ENCODE assay signal across 9 cellular contexts in the genomic region with DNA sequence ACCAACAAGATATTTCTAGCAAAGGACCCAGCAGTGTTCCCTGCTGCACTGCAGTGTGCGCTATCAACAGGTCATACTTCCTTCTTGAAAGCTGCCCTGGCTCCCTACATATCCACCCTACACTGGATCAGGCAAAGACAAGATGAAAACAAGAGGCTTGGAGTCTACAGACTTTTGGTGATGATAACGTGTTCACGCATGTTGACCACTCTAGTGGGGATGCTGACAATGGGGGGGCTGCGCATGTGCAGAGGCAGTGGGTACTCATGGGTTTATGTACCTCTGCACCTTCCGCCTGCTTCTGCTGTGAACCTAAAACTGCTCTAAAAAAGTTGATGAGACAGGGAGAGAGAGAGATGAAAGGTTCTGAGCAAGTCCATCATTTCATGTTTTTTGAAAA. TPM values are rescaled to one million over a fixed set of nuclear protein-coding genes. Genes with fewer than 3 reads are reported as not detected.
DNase-seq lines count a peak whose midpoint lies in the region; ATAC-seq lines count a peak whose summit lies in the region.
"Had no signal": no experiment of that assay in that cellular context is flagged by ENCODE, and none has a peak within 500 bp of the region (broad histone marks: within the 10 kb centered on the region; RNA-seq: fewer than 3 reads in every experiment).

No MANE protein-coding gene starts in this region.

- no peak for DNase-seq in activated CD4-positive, alpha-beta T cell treated with anti-CD3 and anti-CD28 coated beads for 36 hours
- no peak for DNase-seq in activated CD4-positive, alpha-beta T cell treated with anti-CD3 and anti-CD28 coated beads, Interleukin-2, amount 50 U/mL, for 48 hours
- DNase-seq in stimulated activated naive CD8-positive, alpha-beta T cell treated with anti-CD3 and anti-CD28 coated beads, Interleukin-15, amount 100 ng/mL, for 72 hours = no peak
- DNase-seq in NCI-H774 (lab: John Stamatoyannopoulos, UW) = no peak
- DNase-seq: NCI-H2081 treated with DMSO at 0.1 percent for 48 hours had no signal

- H3K36me3 ChIP-seq in iPS-18a (ENCODE audit: control insufficient read depth, low read depth, low read length) = peaks cover 80% of the 10 kb centered on the region

- no peaks in the 10 kb centered on the region for H3K9me3 Mint-ChIP-seq in activated CD4-positive, alpha-beta T cell treated with anti-CD3 and anti-CD28 coated beads for 36 hours (ENCODE audit: low read depth)
- H3K9me3 Mint-ChIP-seq in activated T-helper 17 cell treated with anti-CD3 and anti-CD28 coated beads, Interleukin-2, amount 50 U/mL, for 72 hours = no peaks in the 10 kb centered on the region
- no peaks in the 10 kb centered on the region for H3K9me3 Mint-ChIP-seq in stimulated activated naive CD8-positive, alpha-beta T cell treated with anti-CD3 and anti-CD28 coated beads, Interleukin-15, amount 100 ng/mL, for 72 hours

- peaks cover 37% of the 10 kb centered on the region for H3K4me1 ChIP-seq in iPS-18a (ENCODE audit: control insufficient read depth, low read depth, low read length)

- H3K4me3 Mint-ChIP-seq in activated CD4-positive, alpha-beta T cell treated with anti-CD3 and anti-CD28 coated beads for 36 hours = peak overlapping the region; percentile 90
- H3K4me3 Mint-ChIP-seq in activated T-helper 17 cell treated with anti-CD3 and anti-CD28 coated beads, Interleukin-2, amount 50 U/mL, for 72 hours = peak overlapping the region; percentile 89
- H3K4me3 Mint-ChIP-seq in stimulated activated naive CD8-positive, alpha-beta T cell treated with anti-CD3 and anti-CD28 coated beads, Interleukin-15, amount 100 ng/mL, for 72 hours = peak overlapping the region; percentile 91 to 99

- POLR2A ChIA-PET in activated CD4-positive, alpha-beta T cell treated with anti-CD3 and anti-CD28 coated beads for 36 hours (lab: Charles Lee) = interaction anchor here (1.0 to 1.4 kb wide), 3 partner anchors 8 to 28 kb away, joined by 4 to 9 read pairs (median 5); no protein-coding TSS in a partner anchor

- H3K27ac ChIP-seq in iPS-18a (ENCODE audit: low read length) = peak overlapping the region; percentile 19

- peak overlapping the region; percentile 99 for H3K27ac Mint-ChIP-seq in activated CD4-positive, alpha-beta T cell treated with anti-CD3 and anti-CD28 coated beads for 36 hours
- H3K27ac Mint-ChIP-seq in activated T-helper 17 cell treated with anti-CD3 and anti-CD28 coated beads, Interleukin-2, amount 50 U/mL, for 72 hours = peak overlapping the region; percentile 75
- H3K27ac Mint-ChIP-seq in stimulated activated naive CD8-positive, alpha-beta T cell treated with anti-CD3 and anti-CD28 coated beads, Interleukin-15, amount 100 ng/mL, for 72 hours = peak overlapping the region; percentile 69 to 70

- intact Hi-C loops in activated CD4-positive, alpha-beta T cell treated with anti-CD3 and anti-CD28 coated beads for 36 hours (cut with DNase I, micrococcal nuclease) = loop anchor here (1.0 to 10.0 kb wide), 7 partner anchors 9 to 782 kb away; a partner anchor contains a TSS

- H3K27me3 ChIP-seq in iPS-18a (ENCODE audit: control insufficient read depth, insufficient read depth, low read length) = no peaks in the 10 kb centered on the region

- no peak overlapping the region for H3K9ac ChIP-seq in iPS-18a (ENCODE audit: low read length)

- CTCF ChIA-PET in activated CD4-positive, alpha-beta T cell treated with anti-CD3 and anti-CD28 coated beads for 36 hours (lab: Charles Lee) = interaction anchor here (1.0 to 1.2 kb wide), 4 partner anchors 9 to 30 kb away, joined by 3 to 4 read pairs (median 3); no protein-coding TSS in a partner anchor

- H3K36me3 Mint-ChIP-seq in activated CD4-positive, alpha-beta T cell treated with anti-CD3 and anti-CD28 coated beads for 36 hours (ENCODE audit: low read depth) = peaks cover 97% of the 10 kb centered on the region
- H3K36me3 Mint-ChIP-seq in activated T-helper 17 cell treated with anti-CD3 and anti-CD28 coated beads, Interleukin-2, amount 50 U/mL, for 72 hours (ENCODE audit: low read depth) = peaks cover 100% of the 10 kb centered on the region

- H3K27me3 Mint-ChIP-seq in activated CD4-positive, alpha-beta T cell treated with anti-CD3 and anti-CD28 coated beads for 36 hours = no peaks in the 10 kb centered on the region
- no peaks in the 10 kb centered on the region for H3K27me3 Mint-ChIP-seq in activated T-helper 17 cell treated with anti-CD3 and anti-CD28 coated beads, Interleukin-2, amount 50 U/mL, for 72 hours
- no peaks in the 10 kb centered on the region for H3K27me3 Mint-ChIP-seq in stimulated activated naive CD8-positive, alpha-beta T cell treated with anti-CD3 and anti-CD28 coated beads, Interleukin-15, amount 100 ng/mL, for 72 hours

- H3K4me3 ChIP-seq in iPS-18a (ENCODE audit: low read length) = peak overlapping the region; percentile 11

- peaks cover 71% of the 10 kb centered on the region for H3K4me1 Mint-ChIP-seq in activated CD4-positive, alpha-beta T cell treated with anti-CD3 and anti-CD28 coated beads for 36 hours
- H3K4me1 Mint-ChIP-seq in activated T-helper 17 cell treated with anti-CD3 and anti-CD28 coated beads, Interleukin-2, amount 50 U/mL, for 72 hours = peaks cover 36% of the 10 kb centered on the region
- H3K4me1 Mint-ChIP-seq in stimulated activated naive CD8-positive, alpha-beta T cell treated with anti-CD3 and anti-CD28 coated beads, Interleukin-15, amount 100 ng/mL, for 72 hours = peaks cover 80% of the 10 kb centered on the region

- H3K9me3 ChIP-seq in iPS-18a (ENCODE audit: control insufficient read depth, low read depth, low read length) = no peaks in the 10 kb centered on the region

- ATAC-seq in activated CD4-positive, alpha-beta T cell treated with anti-CD3 and anti-CD28 coated beads for 36 hours = no peak
- no peak for ATAC-seq in activated T-helper 17 cell treated with anti-CD3 and anti-CD28 coated beads, Interleukin-2, amount 50 U/mL, for 72 hours (replicated peaks)
- ATAC-seq in stimulated activated naive CD8-positive, alpha-beta T cell treated with anti-CD3 and anti-CD28 coated beads, Interleukin-15, amount 100 ng/mL, for 72 hours = no peak
- ATAC-seq in GM21786 (IDR thresholded peaks at IDR 0.05; ENCODE audit: unreplicated experiment) (no peak), HG02623 (IDR thresholded peaks at IDR 0.05; ENCODE audit: unreplicated experiment) (no peak)

RNA-seq across cellular contexts. Expression of a gene that starts 5.5 kb away (rescaled TPM):
- total RNA-seq in activated CD4-positive, alpha-beta T cell treated with anti-CD3 and anti-CD28 coated beads for 36 hours = 1,000 to 10,000 TPM; 2,573 to 3,583 TPM
- 1,000 to 10,000 TPM; 3,460 to 3,623 TPM for total RNA-seq in activated T-helper 17 cell treated with anti-CD3 and anti-CD28 coated beads, Interleukin-2, amount 50 U/mL, for 72 hours

RNA-seq across cellular contexts. Expression of a gene that starts 55.6 kb away (rescaled TPM):
- total RNA-seq in activated CD4-positive, alpha-beta T cell treated with anti-CD3 and anti-CD28 coated beads for 36 hours = 10 to 100 TPM; 57.4 to 71.6 TPM
- 10 to 100 TPM; 48.0 to 50.5 TPM for total RNA-seq in activated T-helper 17 cell treated with anti-CD3 and anti-CD28 coated beads, Interleukin-2, amount 50 U/mL, for 72 hours
